39 cellular contexts compared by ENCODE assay signal in genomic region chr9:72494051-72494450, GRCh38. TPM values are rescaled to one million over a fixed set of nuclear protein-coding genes. Genes with fewer than 3 reads are reported as not detected.
"Had no signal": no experiment of that assay in that cellular context is flagged by ENCODE, and none has a peak within 500 bp of the region (broad histone marks: within the 10 kb centered on the region; RNA-seq: fewer than 3 reads in every experiment).

No MANE protein-coding gene starts in this region.

- H3K27ac ChIP-seq: adrenal gland, ascending aorta, breast epithelium, cardiac muscle cell, esophagus muscularis mucosa, foreskin keratinocyte, gastrocnemius medialis, heart left ventricle had no signal

- H3K27me3 Mint-ChIP-seq: activated naive CD4-positive, alpha-beta T cell treated with anti-CD3 and anti-CD28 coated beads, Interleukin-2, amount 50 U/mL, for 24 hours; T-helper 17 cell had no signal

- H3K36me3 Mint-ChIP-seq: activated CD4-positive, alpha-beta memory T cell treated with anti-CD3 and anti-CD28 coated beads for 36 hours; activated naive CD4-positive, alpha-beta T cell treated with anti-CD3 and anti-CD28 coated beads, Interleukin-2, amount 50 U/mL, for 24 hours; activated naive CD8-positive, alpha-beta T cell treated with anti-CD3 and anti-CD28 coated beads for 36 hours; brain had no signal

- H3K4me1 Mint-ChIP-seq: activated CD4-positive, alpha-beta T cell treated with anti-CD3 and anti-CD28 coated beads for 36 hours; activated CD8-positive, alpha-beta memory T cell treated with anti-CD3 and anti-CD28 coated beads, Interleukin-2, amount 10 ng/mL, durations not matched to agents 7 days and 5 days; activated naive CD4-positive, alpha-beta T cell treated with anti-CD3 and anti-CD28 coated beads, Interleukin-2, amount 50 U/mL, for 24 hours; activated naive CD8-positive, alpha-beta T cell treated with anti-CD3 and anti-CD28 coated beads for 36 hours; activated naive CD8-positive, alpha-beta T cell treated with anti-CD3 and anti-CD28 coated beads, Interleukin-2, amount 50 U/mL, for 24 hours had no signal

- H3K27ac Mint-ChIP-seq: activated CD4-positive, alpha-beta memory T cell treated with anti-CD3 and anti-CD28 coated beads for 36 hours; activated CD4-positive, alpha-beta T cell treated with anti-CD3 and anti-CD28 coated beads for 36 hours; activated CD4-positive, alpha-beta T cell treated with anti-CD3 and anti-CD28 coated beads, Interleukin-2, amount 10 ng/mL, durations not matched to agents 24 days and 14 days; activated CD8-positive, alpha-beta memory T cell treated with anti-CD3 and anti-CD28 coated beads, Interleukin-2, amount 10 ng/mL, durations not matched to agents 7 days and 5 days; activated CD8-positive, alpha-beta T cell treated with anti-CD3 and anti-CD28 coated beads, Interleukin-2, amount 10 ng/mL, durations not matched to agents 7 days and 5 days; activated naive CD4-positive, alpha-beta T cell treated with anti-CD3 and anti-CD28 coated beads for 36 hours; activated naive CD4-positive, alpha-beta T cell treated with anti-CD3 and anti-CD28 coated beads, Interleukin-2, amount 50 U/mL, for 24 hours; activated naive CD8-positive, alpha-beta T cell treated with anti-CD3 and anti-CD28 coated beads for 36 hours; activated naive CD8-positive, alpha-beta T cell treated with anti-CD3 and anti-CD28 coated beads, Interleukin-2, amount 50 U/mL, for 24 hours; activated T-helper 1 cell treated with anti-CD3 and anti-CD28 coated beads, Interleukin-12 subunit alpha, Interleukin-12 subunit beta, Interleukin-2, Interleukin-4 antibody, amounts not matched to agents 30 ng/mL and 10 ng/mL and 1 ng/mL, durations not matched to agents 14 hours and 24 hours and 36 hours; activated T-helper 2 cell treated with anti-CD3 and anti-CD28 coated beads, Interferon-gamma antibody, Interleukin-2, Interleukin-4, amounts not matched to agents 10 μg/mL and 5 μg/mL and 100 μg/mL, durations not matched to agents 14 hours and 24 hours and 36 hours; brain; effector memory CD8-positive, alpha-beta T cell; T-helper 17 cell; T-helper 2 cell treated with Interferon-gamma antibody and Interleukin-4, amounts not matched to agents 5 μg/mL and 100 μg/mL, for 36 hours had no signal

- H3K4me1 ChIP-seq: ascending aorta, breast epithelium, esophagus muscularis mucosa, foreskin keratinocyte, gastrocnemius medialis, heart left ventricle had no signal

- H3K4me3 Mint-ChIP-seq: activated CD4-positive, alpha-beta memory T cell treated with anti-CD3 and anti-CD28 coated beads for 36 hours; activated CD4-positive, alpha-beta T cell treated with anti-CD3 and anti-CD28 coated beads for 36 hours; activated CD4-positive, alpha-beta T cell treated with anti-CD3 and anti-CD28 coated beads, Interleukin-2, amount 10 ng/mL, durations not matched to agents 24 days and 14 days; activated CD8-positive, alpha-beta memory T cell treated with anti-CD3 and anti-CD28 coated beads, Interleukin-2, amount 10 ng/mL, durations not matched to agents 7 days and 5 days; activated CD8-positive, alpha-beta T cell treated with anti-CD3 and anti-CD28 coated beads, Interleukin-2, amount 10 ng/mL, durations not matched to agents 7 days and 5 days; activated naive CD4-positive, alpha-beta T cell treated with anti-CD3 and anti-CD28 coated beads for 36 hours; activated naive CD4-positive, alpha-beta T cell treated with anti-CD3 and anti-CD28 coated beads, Interleukin-2, amount 50 U/mL, for 24 hours; activated naive CD8-positive, alpha-beta T cell treated with anti-CD3 and anti-CD28 coated beads for 36 hours; activated naive CD8-positive, alpha-beta T cell treated with anti-CD3 and anti-CD28 coated beads, Interleukin-2, amount 50 U/mL, for 24 hours; activated T-helper 1 cell treated with anti-CD3 and anti-CD28 coated beads, Interleukin-12 subunit alpha, Interleukin-12 subunit beta, Interleukin-2, Interleukin-4 antibody, amounts not matched to agents 30 ng/mL and 10 ng/mL and 1 ng/mL, durations not matched to agents 14 hours and 24 hours and 36 hours; brain; effector memory CD8-positive, alpha-beta T cell; T-helper 17 cell; T-helper 2 cell treated with Interferon-gamma antibody and Interleukin-4, amounts not matched to agents 5 μg/mL and 100 μg/mL, for 36 hours had no signal

- H3K9me3 Mint-ChIP-seq: activated CD4-positive, alpha-beta memory T cell treated with anti-CD3 and anti-CD28 coated beads for 36 hours; activated naive CD4-positive, alpha-beta T cell treated with anti-CD3 and anti-CD28 coated beads for 36 hours; activated naive CD4-positive, alpha-beta T cell treated with anti-CD3 and anti-CD28 coated beads, Interleukin-2, amount 50 U/mL, for 24 hours; activated naive CD8-positive, alpha-beta T cell treated with anti-CD3 and anti-CD28 coated beads for 36 hours; activated naive CD8-positive, alpha-beta T cell treated with anti-CD3 and anti-CD28 coated beads, Interleukin-2, amount 50 U/mL, for 24 hours; activated T-helper 1 cell treated with anti-CD3 and anti-CD28 coated beads, Interleukin-12 subunit alpha, Interleukin-12 subunit beta, Interleukin-2, Interleukin-4 antibody, amounts not matched to agents 30 ng/mL and 10 ng/mL and 1 ng/mL, durations not matched to agents 14 hours and 24 hours and 36 hours; activated T-helper 2 cell treated with anti-CD3 and anti-CD28 coated beads, Interferon-gamma antibody, Interleukin-2, Interleukin-4, amounts not matched to agents 10 μg/mL and 5 μg/mL and 100 μg/mL, durations not matched to agents 14 hours and 24 hours and 36 hours; brain; effector memory CD8-positive, alpha-beta T cell; T-helper 2 cell treated with Interferon-gamma antibody and Interleukin-4, amounts not matched to agents 5 μg/mL and 100 μg/mL, for 36 hours had no signal

- ATAC-seq: activated CD4-positive, alpha-beta T cell treated with anti-CD3 and anti-CD28 coated beads for 36 hours; activated CD8-positive, alpha-beta memory T cell treated with anti-CD3 and anti-CD28 coated beads, Interleukin-2, amount 10 ng/mL, durations not matched to agents 7 days and 5 days; activated CD8-positive, alpha-beta T cell treated with anti-CD3 and anti-CD28 coated beads, Interleukin-2, amount 10 ng/mL, durations not matched to agents 7 days and 5 days; activated naive CD8-positive, alpha-beta T cell treated with anti-CD3 and anti-CD28 coated beads, Interleukin-2, amount 50 U/mL, for 24 hours; effector memory CD8-positive, alpha-beta T cell; foreskin keratinocyte; gastrocnemius medialis; heart left ventricle; T-helper 17 cell had no signal

- H3K27me3 ChIP-seq: adrenal gland, ascending aorta, breast epithelium, cardiac muscle cell, esophagus muscularis mucosa, foreskin keratinocyte, gastrocnemius medialis had no signal

- DNase-seq: activated CD4-positive, alpha-beta memory T cell treated with anti-CD3 and anti-CD28 coated beads for 36 hours; activated CD4-positive, alpha-beta T cell treated with anti-CD3 and anti-CD28 coated beads for 36 hours; activated CD4-positive, alpha-beta T cell treated with anti-CD3 and anti-CD28 coated beads, Interleukin-2, amount 10 ng/mL, durations not matched to agents 24 days and 14 days; activated CD4-positive, CD25-positive, alpha-beta regulatory T cell; activated CD4-positive, CD25-positive, alpha-beta regulatory T cell treated with anti-CD3 and anti-CD28 coated beads, Interleukin-2, amount 50 U/mL, for 72 hours; activated CD8-positive, alpha-beta memory T cell treated with anti-CD3 and anti-CD28 coated beads, Interleukin-2, amount 10 ng/mL, durations not matched to agents 7 days and 5 days; activated CD8-positive, alpha-beta memory T cell treated with anti-CD3 and anti-CD28 coated beads, Interleukin-2, amount 50 U/mL, for 4 hours; activated CD8-positive, alpha-beta T cell treated with anti-CD3 and anti-CD28 coated beads, Interleukin-2, amount 10 ng/mL, durations not matched to agents 7 days and 5 days; activated effector memory CD4-positive, alpha-beta T cell treated with anti-CD3 and anti-CD28 coated beads, Interleukin-2, amount 50 U/mL, for 16 hours; activated naive CD4-positive, alpha-beta T cell treated with anti-CD3 and anti-CD28 coated beads for 36 hours; activated naive CD8-positive, alpha-beta T cell treated with anti-CD3 and anti-CD28 coated beads for 36 hours; activated naive CD8-positive, alpha-beta T cell treated with anti-CD3 and anti-CD28 coated beads, Interleukin-2, amount 50 U/mL, for 24 hours; activated T-cell treated with anti-CD3 and anti-CD28 coated beads, Interleukin-2, amount 50 U/mL, for 1 hour; activated T-cell treated with anti-CD3 and anti-CD28 coated beads, Interleukin-2, amount 50 U/mL, for 48 hours; adrenal gland; amygdala; cortex of kidney; dermis blood vessel endothelial cell; effector CD4-positive, alpha-beta T cell; effector memory CD8-positive, alpha-beta T cell; erythroblast; foreskin keratinocyte; gastrocnemius medialis; glutamatergic neuron; heart left ventricle; T-helper 1 cell; T-helper 17 cell; T1000 had no signal

- H3K4me3 ChIP-seq: adrenal gland, ascending aorta, breast epithelium, cardiac muscle cell, esophagus muscularis mucosa, gastrocnemius medialis, heart left ventricle had no signal

- H3K36me3 ChIP-seq: adrenal gland, ascending aorta, breast epithelium, cardiac muscle cell, esophagus muscularis mucosa, gastrocnemius medialis, heart left ventricle had no signal

- H3K9me3 ChIP-seq: adrenal gland, ascending aorta, breast epithelium, esophagus muscularis mucosa, gastrocnemius medialis, heart left ventricle had no signal

RNA-seq across cellular contexts. Expression of gene TMC1, which starts 27.4 kb away (rescaled TPM):
- total RNA-seq: activated CD4-positive, alpha-beta memory T cell treated with anti-CD3 and anti-CD28 coated beads for 36 hours; activated CD4-positive, alpha-beta T cell treated with anti-CD3 and anti-CD28 coated beads for 36 hours; activated CD4-positive, alpha-beta T cell treated with anti-CD3 and anti-CD28 coated beads, Interleukin-2, amount 10 ng/mL, durations not matched to agents 24 days and 14 days; activated CD8-positive, alpha-beta memory T cell treated with anti-CD3 and anti-CD28 coated beads for 36 hours; activated CD8-positive, alpha-beta memory T cell treated with anti-CD3 and anti-CD28 coated beads, Interleukin-2, amount 10 ng/mL, durations not matched to agents 7 days and 5 days; activated CD8-positive, alpha-beta T cell treated with anti-CD3 and anti-CD28 coated beads, Interleukin-2, amount 10 ng/mL, durations not matched to agents 7 days and 5 days; activated naive CD4-positive, alpha-beta T cell treated with anti-CD3 and anti-CD28 coated beads for 36 hours; activated naive CD8-positive, alpha-beta T cell treated with anti-CD3 and anti-CD28 coated beads for 36 hours; activated T-helper 1 cell treated with anti-CD3 and anti-CD28 coated beads, Interleukin-12 subunit alpha, Interleukin-12 subunit beta, Interleukin-2, Interleukin-4 antibody, amounts not matched to agents 30 ng/mL and 10 ng/mL and 1 ng/mL, durations not matched to agents 14 hours and 24 hours and 36 hours; activated T-helper 2 cell treated with anti-CD3 and anti-CD28 coated beads, Interferon-gamma antibody, Interleukin-2, Interleukin-4, amounts not matched to agents 10 μg/mL and 5 μg/mL and 100 μg/mL, durations not matched to agents 14 hours and 24 hours and 36 hours; ascending aorta; cardiac muscle cell; chondrocyte; esophagus muscularis mucosa; foreskin keratinocyte; T-helper 17 cell had no signal
- polyA plus RNA-seq: adrenal gland, cardiac muscle cell, foreskin keratinocyte, heart left ventricle had no signal
